ENCODE assay signal across 2 cellular contexts in the genomic region with DNA sequence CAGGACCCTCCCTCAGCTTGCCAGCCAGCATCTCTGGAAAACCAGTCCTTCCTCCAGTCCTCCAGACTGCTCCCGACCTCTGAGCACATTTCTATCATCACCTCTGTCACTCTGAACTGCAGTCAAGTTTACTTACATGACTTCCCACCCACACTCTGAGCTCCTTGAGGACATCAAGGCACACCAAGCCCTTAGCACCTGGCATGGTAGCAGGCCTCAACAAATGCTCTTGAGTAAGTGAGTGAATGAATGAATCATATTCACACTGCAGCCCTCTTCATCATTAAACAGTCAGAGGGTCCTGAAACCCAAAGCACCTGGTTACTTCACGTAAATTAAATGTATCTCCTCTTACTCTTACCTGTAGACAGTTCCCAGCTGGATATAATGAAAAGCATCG.
TF ChIP-seq lines count a peak whose summit lies in the region.

No MANE protein-coding gene starts in this region.

TF ChIP-seq in HCT116, 20 proteins besides CTCF, POLR2A, EP300 and RAD21:
- TF ChIP-seq YY1 (IDR thresholded peaks at IDR 0.05; ENCODE audit: extremely low read depth, insufficient replicate concordance, low read depth, low read length) (no peak), SP1 (IDR thresholded peaks at IDR 0.05; ENCODE audit: low read depth) (peak; percentile 15; the same call in 1 of the 2 replicates)
- TF ChIP-seq, protein P1, sequence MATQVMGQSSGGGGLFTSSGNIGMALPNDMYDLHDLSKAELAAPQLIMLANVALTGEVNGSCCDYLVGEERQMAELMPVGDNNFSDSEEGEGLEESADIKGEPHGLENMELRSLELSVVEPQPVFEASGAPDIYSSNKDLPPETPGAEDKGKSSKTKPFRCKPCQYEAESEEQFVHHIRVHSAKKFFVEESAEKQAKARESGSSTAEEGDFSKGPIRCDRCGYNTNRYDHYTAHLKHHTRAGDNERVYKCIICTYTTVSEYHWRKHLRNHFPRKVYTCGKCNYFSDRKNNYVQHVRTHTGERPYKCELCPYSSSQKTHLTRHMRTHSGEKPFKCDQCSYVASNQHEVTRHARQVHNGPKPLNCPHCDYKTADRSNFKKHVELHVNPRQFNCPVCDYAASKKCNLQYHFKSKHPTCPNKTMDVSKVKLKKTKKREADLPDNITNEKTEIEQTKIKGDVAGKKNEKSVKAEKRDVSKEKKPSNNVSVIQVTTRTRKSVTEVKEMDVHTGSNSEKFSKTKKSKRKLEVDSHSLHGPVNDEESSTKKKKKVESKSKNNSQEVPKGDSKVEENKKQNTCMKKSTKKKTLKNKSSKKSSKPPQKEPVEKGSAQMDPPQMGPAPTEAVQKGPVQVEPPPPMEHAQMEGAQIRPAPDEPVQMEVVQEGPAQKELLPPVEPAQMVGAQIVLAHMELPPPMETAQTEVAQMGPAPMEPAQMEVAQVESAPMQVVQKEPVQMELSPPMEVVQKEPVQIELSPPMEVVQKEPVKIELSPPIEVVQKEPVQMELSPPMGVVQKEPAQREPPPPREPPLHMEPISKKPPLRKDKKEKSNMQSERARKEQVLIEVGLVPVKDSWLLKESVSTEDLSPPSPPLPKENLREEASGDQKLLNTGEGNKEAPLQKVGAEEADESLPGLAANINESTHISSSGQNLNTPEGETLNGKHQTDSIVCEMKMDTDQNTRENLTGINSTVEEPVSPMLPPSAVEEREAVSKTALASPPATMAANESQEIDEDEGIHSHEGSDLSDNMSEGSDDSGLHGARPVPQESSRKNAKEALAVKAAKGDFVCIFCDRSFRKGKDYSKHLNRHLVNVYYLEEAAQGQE (IDR thresholded peaks at IDR 0.05; ENCODE audit: low read depth): no peak

TF ChIP-seq in K562, 482 proteins besides CTCF, POLR2A, EP300 and RAD21:
- TF ChIP-seq SIN3A (IDR thresholded peaks at IDR 0.05; ENCODE audit: borderline replicate concordance in 2 of 2, control insufficient read depth in 1 of 2, low read depth in 2 of 2, low read length in 2 of 2): no peak
- TF ChIP-seq TBL1XR1 (IDR thresholded peaks at IDR 0.05; ENCODE audit: low read length in 2 of 2): no peak
- TF ChIP-seq MCM5 (IDR thresholded peaks at IDR 0.05; ENCODE audit: low read depth): no peak
- no peak for TF ChIP-seq ZNF75A (CRISPR knock-in tag; IDR thresholded peaks at IDR 0.05)
- TF ChIP-seq CBX2 (IDR thresholded peaks at IDR 0.05; ENCODE audit: insufficient read depth, low read length, poor library complexity, severe bottlenecking): no peak
- no peak for TF ChIP-seq MTA1 (IDR thresholded peaks at IDR 0.05; ENCODE audit: borderline replicate concordance)
- no peak for TF ChIP-seq FOXK1 (CRISPR knock-in tag; IDR thresholded peaks at IDR 0.05; ENCODE audit: borderline replicate concordance)
- TF ChIP-seq, protein P2, sequence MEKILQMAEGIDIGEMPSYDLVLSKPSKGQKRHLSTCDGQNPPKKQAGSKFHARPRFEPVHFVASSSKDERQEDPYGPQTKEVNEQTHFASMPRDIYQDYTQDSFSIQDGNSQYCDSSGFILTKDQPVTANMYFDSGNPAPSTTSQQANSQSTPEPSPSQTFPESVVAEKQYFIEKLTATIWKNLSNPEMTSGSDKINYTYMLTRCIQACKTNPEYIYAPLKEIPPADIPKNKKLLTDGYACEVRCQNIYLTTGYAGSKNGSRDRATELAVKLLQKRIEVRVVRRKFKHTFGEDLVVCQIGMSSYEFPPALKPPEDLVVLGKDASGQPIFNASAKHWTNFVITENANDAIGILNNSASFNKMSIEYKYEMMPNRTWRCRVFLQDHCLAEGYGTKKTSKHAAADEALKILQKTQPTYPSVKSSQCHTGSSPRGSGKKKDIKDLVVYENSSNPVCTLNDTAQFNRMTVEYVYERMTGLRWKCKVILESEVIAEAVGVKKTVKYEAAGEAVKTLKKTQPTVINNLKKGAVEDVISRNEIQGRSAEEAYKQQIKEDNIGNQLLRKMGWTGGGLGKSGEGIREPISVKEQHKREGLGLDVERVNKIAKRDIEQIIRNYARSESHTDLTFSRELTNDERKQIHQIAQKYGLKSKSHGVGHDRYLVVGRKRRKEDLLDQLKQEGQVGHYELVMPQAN (IDR thresholded peaks at IDR 0.05; ENCODE audit: borderline replicate concordance): no peak
- no peak for TF ChIP-seq HNRNPL (IDR thresholded peaks at IDR 0.05; ENCODE audit: low read depth, low read length)
- no peak for TF ChIP-seq ZNF583 (CRISPR knock-in tag; IDR thresholded peaks at IDR 0.05)
- TF ChIP-seq RCOR1 (IDR thresholded peaks at IDR 0.05; ENCODE audit: borderline replicate concordance in 1 of 2, low read depth in 2 of 2, low read length in 2 of 2): no peak
- TF ChIP-seq ZNF79 (CRISPR knock-in tag; IDR thresholded peaks at IDR 0.05; ENCODE audit: low read depth): no peak
- TF ChIP-seq MEIS2 (IDR thresholded peaks at IDR 0.05; ENCODE audit: partially characterized antibody): no peak
- TF ChIP-seq RUNX1 (IDR thresholded peaks at IDR 0.05; ENCODE audit: low read depth): no peak
- TF ChIP-seq, protein P3, sequence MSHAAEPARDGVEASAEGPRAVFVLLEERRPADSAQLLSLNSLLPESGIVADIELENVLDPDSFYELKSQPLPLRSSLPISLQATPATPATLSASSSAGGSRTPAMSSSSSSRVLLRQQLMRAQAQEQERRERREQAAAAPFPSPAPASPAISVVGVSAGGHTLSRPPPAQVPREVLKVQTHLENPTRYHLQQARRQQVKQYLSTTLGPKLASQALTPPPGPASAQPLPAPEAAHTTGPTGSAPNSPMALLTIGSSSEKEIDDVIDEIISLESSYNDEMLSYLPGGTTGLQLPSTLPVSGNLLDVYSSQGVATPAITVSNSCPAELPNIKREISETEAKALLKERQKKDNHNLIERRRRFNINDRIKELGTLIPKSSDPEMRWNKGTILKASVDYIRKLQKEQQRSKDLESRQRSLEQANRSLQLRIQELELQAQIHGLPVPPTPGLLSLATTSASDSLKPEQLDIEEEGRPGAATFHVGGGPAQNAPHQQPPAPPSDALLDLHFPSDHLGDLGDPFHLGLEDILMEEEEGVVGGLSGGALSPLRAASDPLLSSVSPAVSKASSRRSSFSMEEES (CRISPR knock-in tag; IDR thresholded peaks at IDR 0.05): no peak
TF ChIP-seq in K562: peak in this region for 0.
